ENCODE assay signal across 11 cellular contexts in the genomic region with DNA sequence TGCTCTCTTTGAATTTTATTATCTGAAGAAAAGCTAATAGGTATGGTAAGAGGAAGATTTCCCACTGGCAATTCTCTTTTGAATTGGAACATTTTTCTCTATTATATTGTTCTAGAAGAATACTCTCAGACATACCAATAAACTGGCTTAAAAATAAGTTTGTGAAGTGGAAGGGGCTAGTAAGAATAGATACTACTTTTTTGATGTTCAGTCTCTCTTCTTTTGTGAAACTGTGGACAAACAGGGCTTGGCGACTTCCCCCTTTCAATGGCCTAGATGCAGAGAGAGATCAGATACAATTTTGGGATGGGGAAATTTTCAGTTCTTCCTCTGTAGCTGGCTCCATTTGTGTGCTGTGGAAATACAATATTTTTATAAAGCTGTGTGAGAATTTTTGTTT. TPM values are rescaled to one million over a fixed set of nuclear protein-coding genes. Genes with fewer than 3 reads are reported as not detected.
DNase-seq lines count a peak whose midpoint lies in the region; ATAC-seq and TF ChIP-seq lines count a peak whose summit lies in the region.
"Had no signal": no experiment of that assay in that cellular context is flagged by ENCODE, and none has a peak within 500 bp of the region (broad histone marks: within the 10 kb centered on the region; RNA-seq: fewer than 3 reads in every experiment).

No MANE protein-coding gene starts in this region.

- no peaks in the 10 kb centered on the region for H3K27me3 ChIP-seq in dorsolateral prefrontal cortex
- H3K27me3 ChIP-seq in muscle layer of duodenum (ENCODE audit: low read depth, low read length) = no peaks in the 10 kb centered on the region

- peak in 2 of 56 donors; percentile 13 to 24 for TF ChIP-seq CTCF in dorsolateral prefrontal cortex (IDR thresholded peaks at IDR 0.05 in 54 of 56, conservative IDR thresholded peaks at IDR 0.05 in 2 of 56; ENCODE audit: low read depth in 1 of 56, partially characterized antibody in 56 of 56)

- H3K4me3 ChIP-seq in dorsolateral prefrontal cortex = peak overlapping the region; percentile 50 to 91 (median 76)
- peak overlapping the region; percentile 71 to 93 for H3K4me3 ChIP-seq in muscle layer of duodenum (ENCODE audit: low read depth in 1 of 2, low read length in 2 of 2)

- DNase-seq in A172 (ENCODE audit: low spot score) (peak; percentile 23), M059J (ENCODE audit: low read depth) (peak; percentile 18), dorsolateral prefrontal cortex (no peak), SW480 (ENCODE audit: low spot score) (no peak)
- DNase-seq in activated CD4-positive, CD25-positive, alpha-beta regulatory T cell treated with anti-CD3 and anti-CD28 coated beads, Interleukin-2, amount 50 U/mL, for 72 hours = no peak
- DNase-seq: activated CD4-positive, alpha-beta memory T cell treated with anti-CD3 and anti-CD28 coated beads, Interleukin-2, amount 10 ng/mL, durations not matched to agents 7 days and 5 days; DMS53; NCI-H1930 had no signal

- H3K9me3 ChIP-seq in muscle layer of duodenum (ENCODE audit: control insufficient read depth in 1 of 2, low read length in 2 of 2) = no peaks in the 10 kb centered on the region

- H3K4me1 ChIP-seq in muscle layer of duodenum (ENCODE audit: control insufficient read depth in 1 of 2, insufficient read depth in 2 of 2, low read length in 2 of 2) = no peaks in the 10 kb centered on the region

- peak overlapping the region in 54 of 59 donors; percentile 1 to 93 (median 87) for H3K27ac ChIP-seq in dorsolateral prefrontal cortex
- peak overlapping the region; percentile 97 for H3K27ac ChIP-seq in muscle layer of duodenum (ENCODE audit: low read length)

- no peaks in the 10 kb centered on the region for H3K36me3 ChIP-seq in muscle layer of duodenum (ENCODE audit: control insufficient read depth in 1 of 2, insufficient read depth in 2 of 2, low read length in 2 of 2)

- no peak for ATAC-seq in GM21786 (IDR thresholded peaks at IDR 0.05; ENCODE audit: unreplicated experiment)
- no peak for ATAC-seq in HG03097 (IDR thresholded peaks at IDR 0.05; ENCODE audit: low FRiP score, unreplicated experiment)

- intact Hi-C loops in dorsolateral prefrontal cortex (cut with DNase I) = loop anchor here (5.0 to 10.0 kb wide), 3 partner anchors 226 to 513 kb away; no protein-coding TSS in a partner anchor

RNA-seq across cellular contexts. Expression of gene PBX1, which starts 2.5 kb away (rescaled TPM):
- total RNA-seq in A172 (2014; rRNA removed; shearing (Covaris generic)) = 10.0 and 11.7 TPM in 2 replicates
- total RNA-seq in M059J (2014; rRNA removed; shearing (Covaris generic)) = 20.1 and 20.2 TPM in 2 replicates
- 100 to 1,000 TPM in 115 of 120 experiments, 10 to 100 TPM in 5; 81.3 to 167 (median 127) TPM for total RNA-seq in dorsolateral prefrontal cortex

Comparison
In these comparisons a context has a peak if more than half of its experiments do, and no peak if none do; other contexts are left out.
1. DNase-seq: peak in A172 (single experiment) and M059J (single experiment); none in dorsolateral prefrontal cortex (0 of 10), SW480 (single experiment) and activated CD4-positive, CD25-positive, alpha-beta regulatory T cell treated with anti-CD3 and anti-CD28 coated beads, Interleukin-2, amount 50 U/mL, for 72 hours (single experiment).